Comparison of ENCODE assay signal across 8 cellular contexts in the genomic region with DNA sequence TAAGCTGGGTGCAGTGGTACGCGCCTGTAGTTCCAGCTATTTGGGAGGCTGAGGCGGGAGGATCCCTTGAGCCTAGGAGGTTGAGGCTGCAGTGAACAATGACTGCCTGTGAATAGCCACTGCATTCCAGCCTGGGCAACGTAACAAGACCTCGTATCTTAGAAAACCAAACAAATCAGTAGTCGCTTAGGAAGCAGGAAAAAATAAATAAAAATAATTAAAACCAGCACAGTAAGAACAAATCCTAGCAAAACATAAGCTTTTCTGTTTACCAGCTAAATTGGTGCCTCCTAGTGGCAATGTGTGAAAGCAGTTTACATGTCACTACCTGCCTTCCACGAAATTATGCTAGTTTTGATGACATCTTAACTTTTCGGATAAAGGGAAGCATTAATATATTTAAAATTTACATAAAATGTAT. TPM values are rescaled to one million over a fixed set of nuclear protein-coding genes. Genes with fewer than 3 reads are reported as not detected.
A peak's percentile ranks its signal among the peaks of the same experiment; 100 is the strongest.
DNase-seq lines count a peak whose midpoint lies in the region; ATAC-seq, FAIRE-seq and TF ChIP-seq lines count a peak whose summit lies in the region.

No MANE protein-coding gene starts in this region.

- H3K27ac ChIP-seq in DND-41 (ENCODE audit: low read length) (peak overlapping the region; percentile 94), gastroesophageal sphincter (peak overlapping the region; percentile 44 to 100 (median 95))

- H3K4me3 ChIP-seq in DND-41 (ENCODE audit: low read depth in 1 of 2, low read length in 2 of 2) (peak overlapping the region; percentile 62 to 67; a peak in 3 of 4 replicates), WI38 (ENCODE audit: low read depth, low read length) (peak overlapping the region; percentile 63), gastroesophageal sphincter (peak overlapping the region in 1 of 2 donors; percentile 66), skeletal muscle cell (ENCODE audit: low read depth, low read length) (peak overlapping the region; percentile 54)

- DNase-seq in DND-41, result peak; percentile 44
- peak; percentile 28 to 37 for DNase-seq in Kasumi-1 (lab: John Stamatoyannopoulos, UW)
- DNase-seq in skeletal muscle cell (ENCODE audit: low read depth), result no peak
- DNase-seq in urothelium cell line (ENCODE audit: low spot score), result no peak

- TF ChIP-seq POLR2A in gastroesophageal sphincter (IDR thresholded peaks at IDR 0.05), result no peak

- TF ChIP-seq CTCF in DND-41 (IDR thresholded peaks at IDR 0.05; ENCODE audit: borderline replicate concordance, extremely low read depth, low read length, poor library complexity, severe bottlenecking) (peak; percentile 74), WI38 (IDR thresholded peaks at IDR 0.05; ENCODE audit: low read depth, low read length) (peak; percentile 40; the same call in 1 of the 2 replicates), gastroesophageal sphincter (IDR thresholded peaks at IDR 0.05) (peak in 3 of 4 experiments; percentile 47 to 56 (median 53))

- 37 to 38% methylated on average over 8 of the region's 8 CpGs for WGBS in gastroesophageal sphincter (ENCODE audit: low coverage in 1 of 2), 2 donors

- H3K36me3 ChIP-seq in DND-41 (ENCODE audit: insufficient read depth, low read length) (peaks cover 40% of the 10 kb centered on the region), gastroesophageal sphincter (peaks cover 0 to 48% of the 10 kb centered on the region in 2 donors)

- ATAC-seq in DND-41 (ENCODE audit: insufficient read depth, low read depth) (no peak), gastroesophageal sphincter (no peak), HG02623 (IDR thresholded peaks at IDR 0.05; ENCODE audit: unreplicated experiment) (no peak), HG02642 (IDR thresholded peaks at IDR 0.05; ENCODE audit: poor library complexity, unreplicated experiment) (no peak)

- peak overlapping the region; percentile 91 for H2AFZ ChIP-seq in DND-41 (ENCODE audit: low read depth, low read length)

- no peak for TF ChIP-seq EP300 in gastroesophageal sphincter (IDR thresholded peaks at IDR 0.05)

- H3K9me3 ChIP-seq in DND-41 (ENCODE audit: insufficient read depth, low read length, severe bottlenecking) (no peaks in the 10 kb centered on the region), gastroesophageal sphincter (no peaks in the 10 kb centered on the region)

- peaks cover 26% of the 10 kb centered on the region for H4K20me1 ChIP-seq in DND-41 (ENCODE audit: insufficient read depth, low read length)

- no peaks in the 10 kb centered on the region for H3K27me3 ChIP-seq in DND-41 (ENCODE audit: insufficient read depth, low read length, poor library complexity)
- no peaks in the 10 kb centered on the region for H3K27me3 ChIP-seq in gastroesophageal sphincter

- FAIRE-seq in urothelium cell line (lab: Jason Lieb, UNC), result no peak

- H3K79me2 ChIP-seq in DND-41 (ENCODE audit: insufficient read depth, low read length), result peaks cover 36% of the 10 kb centered on the region

- H3K4me2 ChIP-seq in DND-41 (ENCODE audit: insufficient read depth, low read length), result peak overlapping the region; percentile 86

- H3K9ac ChIP-seq in DND-41 (ENCODE audit: low read depth, low read length), result peak overlapping the region; percentile 79

- H3K4me1 ChIP-seq in DND-41 (ENCODE audit: insufficient read depth, low read length) (peaks cover 42% of the 10 kb centered on the region), gastroesophageal sphincter (peaks cover 0 to 45% (median 30%) of the 10 kb centered on the region in 3 donors)

RNA-seq across cellular contexts. Expression of a gene that starts 1.3 kb away (rescaled TPM):
- total RNA-seq in gastroesophageal sphincter, result 10 to 100 TPM in 1 of 4 donors, 1 to 10 TPM in 3; 4.7 to 14.2 (median 8.7) TPM

RNA-seq across cellular contexts. Expression of a gene that starts 11.4 kb away (rescaled TPM):
- 100 to 1,000 TPM; 157 to 438 (median 211) TPM for total RNA-seq in gastroesophageal sphincter

RNA-seq across cellular contexts. Expression of a gene that starts 18.0 kb away (rescaled TPM):
- total RNA-seq in gastroesophageal sphincter, result 1 to 10 TPM in 3 of 4 donors, under 1 TPM in 1; 0.62 to 1.6 (median 1.3) TPM

RNA-seq across cellular contexts. Expression of a gene that starts 22.3 kb away (rescaled TPM):
- total RNA-seq in gastroesophageal sphincter, result not detected

RNA-seq across cellular contexts. Expression of a gene that starts 32.4 kb away (rescaled TPM):
- total RNA-seq in gastroesophageal sphincter, result not detected

Comparison
In these comparisons a context has a peak if more than half of its experiments do, and no peak if none do; other contexts are left out.
1. DNase-seq: peak in DND-41 (single experiment) and Kasumi-1 (2 of 2); none in skeletal muscle cell (single experiment) and urothelium cell line (single experiment).
2. Peak in every context shown above with its lines, with median percentiles within 50 percentile points of each other: CTCF ChIP-seq.